Comparison of ENCODE assay signal across 12 cellular contexts in genomic region chr1:200867018-200867811, GRCh38. TPM values are rescaled to one million over a fixed set of nuclear protein-coding genes. Genes with fewer than 3 reads are reported as not detected.
A peak's percentile ranks its signal among the peaks of the same experiment; 100 is the strongest.
DNase-seq lines count a peak whose midpoint lies in the region; ATAC-seq and TF ChIP-seq lines count a peak whose summit lies in the region.
"Had no signal": no experiment of that assay in that cellular context is flagged by ENCODE, and none has a peak within 500 bp of the region (broad histone marks: within the 10 kb centered on the region; RNA-seq: fewer than 3 reads in every experiment).

No MANE protein-coding gene starts in this region.

- no peak for TF ChIP-seq POLR2A in ovary (IDR thresholded peaks at IDR 0.05)

- H3K27me3 ChIP-seq in CD4-positive, CD25-positive, alpha-beta regulatory T cell (ENCODE audit: control insufficient read depth, insufficient read depth, low read length): peaks cover 3% of the 10 kb centered on the region
- H3K27me3 ChIP-seq in ovary (no peaks in the 10 kb centered on the region), lower lobe of right lung (ENCODE audit: low read depth) (peaks cover 19% of the 10 kb centered on the region)

- H3K36me3 ChIP-seq in CD4-positive, CD25-positive, alpha-beta regulatory T cell (ENCODE audit: control insufficient read depth, insufficient read depth, low read length): no peaks in the 10 kb centered on the region
- H3K36me3 ChIP-seq in ovary: no peaks in the 10 kb centered on the region
- H3K36me3 ChIP-seq in lower lobe of right lung: peaks cover 17% of the 10 kb centered on the region

- 29 to 54% (median 33%) methylated on average over 11 of the region's 11 CpGs for WGBS in ovary, 3 donors

- H3K9me3 Mint-ChIP-seq in CD4-positive, CD25-positive, alpha-beta regulatory T cell: no peaks in the 10 kb centered on the region
- H3K9me3 Mint-ChIP-seq: activated naive CD4-positive, alpha-beta T cell treated with anti-CD3 and anti-CD28 coated beads, Interleukin-2, amount 50 U/mL, for 24 hours; CD14-positive monocyte had no signal

- no peak overlapping the region for H3K4me3 ChIP-seq in CD4-positive, CD25-positive, alpha-beta regulatory T cell (ENCODE audit: low read depth, low read length)
- H3K4me3 ChIP-seq in ovary (no peak overlapping the region), lower lobe of right lung (no peak overlapping the region)

- H3K9me3 ChIP-seq in CD4-positive, CD25-positive, alpha-beta regulatory T cell (ENCODE audit: control insufficient read depth in 2 of 2, low read length in 2 of 2): no peaks in the 10 kb centered on the region
- H3K9me3 ChIP-seq in ovary: no peaks in the 10 kb centered on the region
- H3K9me3 ChIP-seq in lower lobe of right lung: no peaks in the 10 kb centered on the region

- TF ChIP-seq CTCF in ovary (IDR thresholded peaks at IDR 0.05) (no peak), lower lobe of right lung (IDR thresholded peaks at IDR 0.05) (no peak)

- no peaks in the 10 kb centered on the region for H3K36me3 Mint-ChIP-seq in CD4-positive, CD25-positive, alpha-beta regulatory T cell
- H3K36me3 Mint-ChIP-seq: activated naive CD4-positive, alpha-beta T cell treated with anti-CD3 and anti-CD28 coated beads, Interleukin-2, amount 50 U/mL, for 24 hours; CD14-positive monocyte had no signal

- peaks cover 55% of the 10 kb centered on the region for H3K4me1 ChIP-seq in CD4-positive, CD25-positive, alpha-beta regulatory T cell (ENCODE audit: control insufficient read depth, insufficient read depth, low read length, poor library complexity, severe bottlenecking)
- H3K4me1 ChIP-seq in ovary (ENCODE audit: insufficient read depth): peaks cover 3% of the 10 kb centered on the region
- H3K4me1 ChIP-seq in lower lobe of right lung: no peaks in the 10 kb centered on the region

- TF ChIP-seq EP300 in ovary (IDR thresholded peaks at IDR 0.05): no peak

- peak overlapping the region; percentile 8 to 78 (median 15) for H3K27ac Mint-ChIP-seq in CD4-positive, CD25-positive, alpha-beta regulatory T cell
- H3K27ac Mint-ChIP-seq: activated naive CD4-positive, alpha-beta T cell treated with anti-CD3 and anti-CD28 coated beads, Interleukin-2, amount 50 U/mL, for 24 hours; CD14-positive monocyte had no signal

- intact Hi-C loops in ovary (cut with DNase I) (no loop called here), lower lobe of right lung (cut with DNase I) (no loop called here)

- ATAC-seq in CD4-positive, CD25-positive, alpha-beta regulatory T cell (ENCODE audit: low read depth in 2 of 2): no peak
- ATAC-seq in GM18861 (IDR thresholded peaks at IDR 0.05; ENCODE audit: unreplicated experiment) (peak; percentile 3), HG03354 (IDR thresholded peaks at IDR 0.05; ENCODE audit: poor library complexity, severe bottlenecking, unreplicated experiment) (peak; percentile 2), GM19455 (IDR thresholded peaks at IDR 0.05; ENCODE audit: unreplicated experiment) (no peak), lower lobe of right lung (no peak)

- peaks cover 23% of the 10 kb centered on the region for H3K27me3 Mint-ChIP-seq in CD4-positive, CD25-positive, alpha-beta regulatory T cell

- H3K4me3 Mint-ChIP-seq in CD4-positive, CD25-positive, alpha-beta regulatory T cell: peak overlapping the region in 2 of 4 donors; percentile 54 to 60
- H3K4me3 Mint-ChIP-seq: activated naive CD4-positive, alpha-beta T cell treated with anti-CD3 and anti-CD28 coated beads, Interleukin-2, amount 50 U/mL, for 24 hours; CD14-positive monocyte had no signal

- H3K4me1 Mint-ChIP-seq in CD4-positive, CD25-positive, alpha-beta regulatory T cell: peaks cover 5 to 76% (median 52%) of the 10 kb centered on the region in 4 donors

- peak overlapping the region; percentile 47 for H3K27ac ChIP-seq in CD4-positive, CD25-positive, alpha-beta regulatory T cell (ENCODE audit: insufficient read depth, low read length, poor library complexity, severe bottlenecking)
- H3K27ac ChIP-seq in ovary (no peak overlapping the region), lower lobe of right lung (no peak overlapping the region)

- no peak for DNase-seq in CD4-positive, CD25-positive, alpha-beta regulatory T cell
- DNase-seq in astrocyte of the hippocampus (ENCODE audit: low read depth, low spot score) (peak; percentile 29), ovary (no peak), KG1 (lab: John Stamatoyannopoulos, UW) (no peak), lower lobe of right lung (no peak)
- DNase-seq: left cardiac atrium, NCI-H526 treated with DMSO at 0.1 percent for 48 hours had no signal

RNA-seq across cellular contexts. Expression of gene GPR25, which starts 5.6 kb away (rescaled TPM):
- total RNA-seq in CD4-positive, CD25-positive, alpha-beta regulatory T cell: 1.2 TPM
- polyA plus RNA-seq in CD4-positive, CD25-positive, alpha-beta regulatory T cell: 10 to 100 TPM; 19.1 to 41.0 (median 26.8) TPM
- not detected for total RNA-seq in ovary
- polyA plus RNA-seq in ovary: under 1 TPM in 1 of 2 donors, not detected in 1; 0.06 TPM
- total RNA-seq in lower lobe of right lung: 0.62 TPM
- total RNA-seq: left cardiac atrium had no signal

RNA-seq across cellular contexts. Expression of gene INAVA, which starts 27.5 kb away (rescaled TPM):
- total RNA-seq in CD4-positive, CD25-positive, alpha-beta regulatory T cell: not detected
- under 1 TPM in 2 of 4 donors, not detected in 2; 0.30 to 0.57 TPM for polyA plus RNA-seq in CD4-positive, CD25-positive, alpha-beta regulatory T cell
- 1 to 10 TPM in 3 of 7 donors, under 1 TPM in 2, not detected in 2; 0.59 to 7.9 (median 1.1) TPM for total RNA-seq in ovary
- under 1 TPM; 0.18 TPM for polyA plus RNA-seq in ovary
- total RNA-seq in lower lobe of right lung: 7.8 TPM
- polyA plus RNA-seq: CD14-positive monocyte had no signal

Comparison
In these comparisons a context has a peak if more than half of its experiments do, and no peak if none do; other contexts are left out.
1. ATAC-seq: peak in GM18861 (single experiment) and HG03354 (single experiment); none in CD4-positive, CD25-positive, alpha-beta regulatory T cell (0 of 2), GM19455 (single experiment) and lower lobe of right lung (0 of 2).